23 cellular contexts compared by ENCODE assay signal in genomic region chr13:90055121-90055520, GRCh38.
DNase-seq lines count a peak whose midpoint lies in the region; ATAC-seq and TF ChIP-seq lines count a peak whose summit lies in the region.
"Had no signal": no experiment of that assay in that cellular context is flagged by ENCODE, and none has a peak within 500 bp of the region (broad histone marks: within the 10 kb centered on the region; RNA-seq: fewer than 3 reads in every experiment).

No MANE protein-coding gene starts in this region.

- intact Hi-C loops in activated CD8-positive, alpha-beta T cell treated with anti-CD3 and anti-CD28 coated beads for 36 hours (cut with micrococcal nuclease): no loop called here

- H3K4me3 ChIP-seq in epithelial cell of esophagus (ENCODE audit: low read length) (no peak overlapping the region), skeletal muscle cell (ENCODE audit: low read depth, low read length) (no peak overlapping the region)
- H3K4me3 ChIP-seq: SK-N-MC, thoracic aorta had no signal

- DNase-seq in HCEC 1CT: peak; percentile 20
- DNase-seq in OCI-M1 (lab: John Stamatoyannopoulos, UW): peak; percentile 25
- DNase-seq in epithelial cell of esophagus (ENCODE audit: low read depth): peak; percentile 92
- peak; percentile 13 for DNase-seq in skeletal muscle cell (ENCODE audit: low read depth)
- no peak for DNase-seq in activated CD8-positive, alpha-beta T cell treated with anti-CD3 and anti-CD28 coated beads for 36 hours
- no peak for DNase-seq in activated naive CD8-positive, alpha-beta T cell treated with anti-CD3 and anti-CD28 coated beads for 36 hours
- no peak for DNase-seq in NCI-H2171 (lab: John Stamatoyannopoulos, UW)
- DNase-seq: activated CD4-positive, alpha-beta T cell treated with anti-CD3 and anti-CD28 coated beads for 36 hours; activated CD8-positive, alpha-beta memory T cell treated with anti-CD3 and anti-CD28 coated beads, Interleukin-2, amount 50 U/mL, for 4 hours; activated effector memory CD4-positive, alpha-beta T cell treated with anti-CD3 and anti-CD28 coated beads, Interleukin-2, amount 50 U/mL, for 16 hours; amygdala; cortex of kidney; DND-41; HFFc6; immature natural killer cell; mesenchymal stem cell; NCI-H187; NCI-H526; stimulated activated CD4-positive, alpha-beta T cell treated with anti-CD3 and anti-CD28 coated beads, Interleukin-12 subunit alpha, Interleukin-12 subunit beta, amount 100 ng/mL, for 4 hours had no signal

- no peaks in the 10 kb centered on the region for H3K9me3 Mint-ChIP-seq in activated CD8-positive, alpha-beta T cell treated with anti-CD3 and anti-CD28 coated beads for 36 hours
- no peaks in the 10 kb centered on the region for H3K9me3 Mint-ChIP-seq in activated naive CD8-positive, alpha-beta T cell treated with anti-CD3 and anti-CD28 coated beads for 36 hours
- H3K9me3 Mint-ChIP-seq: HFFc6, nephron had no signal

- H3K4me3 Mint-ChIP-seq in activated CD8-positive, alpha-beta T cell treated with anti-CD3 and anti-CD28 coated beads for 36 hours: no peak overlapping the region
- no peak overlapping the region for H3K4me3 Mint-ChIP-seq in activated naive CD8-positive, alpha-beta T cell treated with anti-CD3 and anti-CD28 coated beads for 36 hours
- H3K4me3 Mint-ChIP-seq: activated CD4-positive, alpha-beta T cell treated with anti-CD3 and anti-CD28 coated beads for 36 hours; HFFc6; immature natural killer cell; nephron had no signal

- CTCF ChIA-PET in activated CD8-positive, alpha-beta T cell treated with anti-CD3 and anti-CD28 coated beads for 36 hours (lab: Charles Lee): no interaction called here

- no peak overlapping the region for H3K27ac Mint-ChIP-seq in activated CD8-positive, alpha-beta T cell treated with anti-CD3 and anti-CD28 coated beads for 36 hours
- no peak overlapping the region for H3K27ac Mint-ChIP-seq in activated naive CD8-positive, alpha-beta T cell treated with anti-CD3 and anti-CD28 coated beads for 36 hours
- H3K27ac Mint-ChIP-seq: activated CD4-positive, alpha-beta T cell treated with anti-CD3 and anti-CD28 coated beads for 36 hours; HFFc6; immature natural killer cell; nephron; progenitor cell of endocrine pancreas had no signal

- ATAC-seq in activated CD8-positive, alpha-beta T cell treated with anti-CD3 and anti-CD28 coated beads for 36 hours: no peak
- ATAC-seq: activated CD4-positive, alpha-beta T cell treated with anti-CD3 and anti-CD28 coated beads for 36 hours had no signal

- no peak for TF ChIP-seq CTCF in epithelial cell of esophagus (IDR thresholded peaks at IDR 0.05; ENCODE audit: insufficient read depth, low read depth, low read length, missing control alignments)
- TF ChIP-seq CTCF in activated CD8-positive, alpha-beta T cell treated with anti-CD3 and anti-CD28 coated beads for 36 hours (IDR thresholded peaks at IDR 0.05): no peak

- H3K27me3 Mint-ChIP-seq in activated CD8-positive, alpha-beta T cell treated with anti-CD3 and anti-CD28 coated beads for 36 hours: no peaks in the 10 kb centered on the region
- no peaks in the 10 kb centered on the region for H3K27me3 Mint-ChIP-seq in activated naive CD8-positive, alpha-beta T cell treated with anti-CD3 and anti-CD28 coated beads for 36 hours
- H3K27me3 Mint-ChIP-seq: activated CD4-positive, alpha-beta T cell treated with anti-CD3 and anti-CD28 coated beads for 36 hours; progenitor cell of endocrine pancreas had no signal

- H3K36me3 Mint-ChIP-seq in activated CD8-positive, alpha-beta T cell treated with anti-CD3 and anti-CD28 coated beads for 36 hours (ENCODE audit: low read depth): no peaks in the 10 kb centered on the region
- H3K36me3 Mint-ChIP-seq in activated naive CD8-positive, alpha-beta T cell treated with anti-CD3 and anti-CD28 coated beads for 36 hours: no peaks in the 10 kb centered on the region
- H3K36me3 Mint-ChIP-seq: immature natural killer cell had no signal

- POLR2A ChIA-PET in activated CD8-positive, alpha-beta T cell treated with anti-CD3 and anti-CD28 coated beads for 36 hours (lab: Charles Lee): no interaction called here

- no peaks in the 10 kb centered on the region for H3K4me1 Mint-ChIP-seq in activated CD8-positive, alpha-beta T cell treated with anti-CD3 and anti-CD28 coated beads for 36 hours (ENCODE audit: low read depth)
- H3K4me1 Mint-ChIP-seq in activated naive CD8-positive, alpha-beta T cell treated with anti-CD3 and anti-CD28 coated beads for 36 hours: no peaks in the 10 kb centered on the region
- H3K4me1 Mint-ChIP-seq: activated CD4-positive, alpha-beta T cell treated with anti-CD3 and anti-CD28 coated beads for 36 hours; immature natural killer cell; nephron had no signal

Comparison
In these comparisons a context has a peak if more than half of its experiments do, and no peak if none do; other contexts are left out.
1. DNase-seq: peak in HCEC 1CT (single experiment), OCI-M1 (single experiment), epithelial cell of esophagus (single experiment) and skeletal muscle cell (single experiment); none in activated CD8-positive, alpha-beta T cell treated with anti-CD3 and anti-CD28 coated beads for 36 hours (single experiment), activated naive CD8-positive, alpha-beta T cell treated with anti-CD3 and anti-CD28 coated beads for 36 hours (single experiment) and NCI-H2171 (single experiment).